ENCODE assay signal across 8 cellular contexts in the genomic region with DNA sequence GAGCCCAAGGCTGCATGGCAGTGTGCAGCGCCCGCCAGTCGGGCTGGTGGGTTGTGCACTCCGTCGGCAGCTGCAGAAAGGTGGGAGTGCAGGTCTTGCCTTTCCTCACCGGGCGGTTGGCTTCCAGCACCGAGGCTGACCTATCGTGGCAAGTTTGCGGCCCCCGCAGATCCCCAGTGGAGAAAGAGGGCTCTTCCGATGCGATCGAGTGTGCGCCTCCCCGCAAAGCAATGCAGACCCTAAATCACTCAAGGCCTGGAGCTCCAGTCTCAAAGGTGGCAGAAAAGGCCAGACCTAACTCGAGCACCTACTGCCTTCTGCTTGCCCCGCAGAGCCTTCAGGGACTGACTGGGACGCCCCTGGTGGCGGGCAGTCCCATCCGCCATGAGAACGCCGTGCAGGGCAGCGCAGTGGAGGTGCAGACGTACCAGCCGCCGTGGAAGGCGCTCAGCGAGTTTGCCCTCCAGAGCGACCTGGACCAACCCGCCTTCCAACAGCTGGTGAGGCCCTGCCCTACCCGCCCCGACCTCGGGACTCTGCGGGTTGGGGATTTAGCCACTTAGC. TPM values are rescaled to one million over a fixed set of nuclear protein-coding genes. Genes with fewer than 3 reads are reported as not detected.
A peak's percentile ranks its signal among the peaks of the same experiment; 100 is the strongest.
DNase-seq lines count a peak whose midpoint lies in the region; ATAC-seq and TF ChIP-seq lines count a peak whose summit lies in the region.

No MANE protein-coding gene starts in this region.

- no peak for TF ChIP-seq CTCF in coronary artery (IDR thresholded peaks at IDR 0.05)
- no peak for TF ChIP-seq CTCF in HFFc6 (IDR thresholded peaks at IDR 0.05)

- peaks cover 9% of the 10 kb centered on the region for H3K36me3 Mint-ChIP-seq in natural killer cell treated with Interleukin-12 subunit alpha and Interleukin-12 subunit beta and Interleukin-15 and Interleukin-18, amount 100 ng/mL, for 72 hours
- H3K36me3 Mint-ChIP-seq in HFFc6 (ENCODE audit: low read depth) = peaks cover 21% of the 10 kb centered on the region

- peaks cover 48 to 53% of the 10 kb centered on the region in 2 donors for H3K4me1 Mint-ChIP-seq in natural killer cell treated with Interleukin-12 subunit alpha and Interleukin-12 subunit beta and Interleukin-15 and Interleukin-18, amount 100 ng/mL, for 72 hours (ENCODE audit: low read depth in 2 of 2)
- peaks cover 38% of the 10 kb centered on the region for H3K4me1 Mint-ChIP-seq in HFFc6 (ENCODE audit: low read depth)

- H3K4me3 Mint-ChIP-seq in natural killer cell treated with Interleukin-12 subunit alpha and Interleukin-12 subunit beta and Interleukin-15 and Interleukin-18, amount 100 ng/mL, for 72 hours = peak overlapping the region; percentile 93
- H3K4me3 Mint-ChIP-seq in HFFc6 = no peak overlapping the region

- H3K27me3 Mint-ChIP-seq in natural killer cell treated with Interleukin-12 subunit alpha and Interleukin-12 subunit beta and Interleukin-15 and Interleukin-18, amount 100 ng/mL, for 72 hours = peaks cover 59 to 62% of the 10 kb centered on the region in 2 donors
- peaks cover 5% of the 10 kb centered on the region for H3K27me3 Mint-ChIP-seq in HFFc6 (ENCODE audit: insufficient read depth)

- no peaks in the 10 kb centered on the region for H3K9me3 Mint-ChIP-seq in natural killer cell treated with Interleukin-12 subunit alpha and Interleukin-12 subunit beta and Interleukin-15 and Interleukin-18, amount 100 ng/mL, for 72 hours
- H3K9me3 Mint-ChIP-seq in HFFc6 = no peaks in the 10 kb centered on the region

- H3K27ac Mint-ChIP-seq in natural killer cell treated with Interleukin-12 subunit alpha and Interleukin-12 subunit beta and Interleukin-15 and Interleukin-18, amount 100 ng/mL, for 72 hours = no peak overlapping the region
- H3K27ac Mint-ChIP-seq in HFFc6 = no peak overlapping the region

- H3K4me3 ChIP-seq in GM08714 (ENCODE audit: low read length) = peak overlapping the region; percentile 58; the same call in 1 of the 2 replicates
- peak overlapping the region; percentile 66 for H3K4me3 ChIP-seq in coronary artery

- peak; percentile 63 for DNase-seq in NOMO-1 treated with DMSO at 0.1 percent for 48 hours (lab: John Stamatoyannopoulos, UW; ENCODE audit: unreplicated experiment)
- DNase-seq in coronary artery (ENCODE audit: low spot score) = no peak
- no peak for DNase-seq in natural killer cell treated with Interleukin-12 subunit alpha and Interleukin-12 subunit beta and Interleukin-15 and Interleukin-18, amount 100 ng/mL, for 72 hours (ENCODE audit: low spot score)
- no peak for DNase-seq in putamen (ENCODE audit: low spot score)
- DNase-seq in OCI-M1 (lab: John Stamatoyannopoulos, UW) = no peak
- DNase-seq in DMS153 treated with DMSO at 0.1 percent for 48 hours (lab: John Stamatoyannopoulos, UW; ENCODE audit: unreplicated experiment) = no peak
- DNase-seq in HFFc6 = no peak

- peak; percentile 54 to 58 for ATAC-seq in natural killer cell treated with Interleukin-12 subunit alpha and Interleukin-12 subunit beta and Interleukin-15 and Interleukin-18, amount 100 ng/mL, for 72 hours

- no peak overlapping the region for H3K27ac ChIP-seq in coronary artery

RNA-seq across cellular contexts. Expression of a gene that starts 4.3 kb away (rescaled TPM):
- total RNA-seq in natural killer cell treated with Interleukin-12 subunit alpha and Interleukin-12 subunit beta and Interleukin-15 and Interleukin-18, amount 100 ng/mL, for 72 hours = 1 to 10 TPM in 1 of 2 donors, under 1 TPM in 1; 0.73 to 1.0 TPM
- total RNA-seq in HFFc6 (2021; fragmentation: NEBNext Ultra II Directional; extraction: Animal tissue kit (Norgen Biotek cat#: 25700)) = 1 to 10 TPM; 3.7 to 6.6 (median 5.0) TPM

RNA-seq across cellular contexts. Expression of a gene that starts 29.6 kb away (rescaled TPM):
- total RNA-seq in natural killer cell treated with Interleukin-12 subunit alpha and Interleukin-12 subunit beta and Interleukin-15 and Interleukin-18, amount 100 ng/mL, for 72 hours = 100 to 1,000 TPM; 120 to 160 TPM
- 100 to 1,000 TPM; 127 to 161 (median 146) TPM for total RNA-seq in HFFc6 (2021; fragmentation: NEBNext Ultra II Directional; extraction: Animal tissue kit (Norgen Biotek cat#: 25700))
